Comparison of ENCODE assay signal across 34 cellular contexts in genomic region chr3:70476174-70476573, GRCh38.
"Had no signal": no experiment of that assay in that cellular context is flagged by ENCODE, and none has a peak within 500 bp of the region (broad histone marks: within the 10 kb centered on the region; RNA-seq: fewer than 3 reads in every experiment).

No MANE protein-coding gene starts in this region.

- H3K27me3 Mint-ChIP-seq: activated CD4-positive, alpha-beta memory T cell treated with anti-CD3 and anti-CD28 coated beads, Interleukin-2, amount 10 ng/mL, durations not matched to agents 7 days and 5 days; activated CD4-positive, alpha-beta T cell treated with anti-CD3 and anti-CD28 coated beads for 36 hours; activated CD4-positive, alpha-beta T cell treated with anti-CD3 and anti-CD28 coated beads, Interleukin-2, amount 10 ng/mL, durations not matched to agents 7 days and 5 days; activated CD8-positive, alpha-beta memory T cell treated with anti-CD3 and anti-CD28 coated beads, Interleukin-2, amount 10 ng/mL, durations not matched to agents 7 days and 5 days had no signal

- DNase-seq: activated CD4-positive, alpha-beta memory T cell treated with anti-CD3 and anti-CD28 coated beads, Interleukin-2, amount 10 ng/mL, durations not matched to agents 7 days and 5 days; activated CD4-positive, alpha-beta T cell treated with anti-CD3 and anti-CD28 coated beads for 1 hour; activated CD4-positive, alpha-beta T cell treated with anti-CD3 and anti-CD28 coated beads for 36 hours; activated CD4-positive, alpha-beta T cell treated with anti-CD3 and anti-CD28 coated beads for 48 hours; activated CD4-positive, alpha-beta T cell treated with anti-CD3 and anti-CD28 coated beads, Interleukin-2, amount 10 ng/mL, durations not matched to agents 7 days and 5 days; activated CD4-positive, alpha-beta T cell treated with anti-CD3 and anti-CD28 coated beads, Interleukin-2, amount 50 U/mL, for 48 hours; activated CD4-positive, CD25-positive, alpha-beta regulatory T cell; activated CD8-positive, alpha-beta memory T cell treated with anti-CD3 and anti-CD28 coated beads for 24 hours; activated CD8-positive, alpha-beta memory T cell treated with anti-CD3 and anti-CD28 coated beads, Interleukin-2, amount 10 ng/mL, durations not matched to agents 7 days and 5 days; activated CD8-positive, alpha-beta memory T cell treated with anti-CD3 and anti-CD28 coated beads, Interleukin-2, amount 50 U/mL, for 48 hours; activated CD8-positive, alpha-beta T cell treated with anti-CD3 and anti-CD28 coated beads, Interleukin-2, amount 10 ng/mL, durations not matched to agents 7 days and 5 days; activated effector memory CD4-positive, alpha-beta T cell treated with Interleukin-2 at 50 U/mL for 16 hours; activated gamma-delta T cell treated with Interleukin-2 at 50 U/mL for 16 hours; activated naive CD4-positive, alpha-beta T cell; activated naive CD4-positive, alpha-beta T cell treated with anti-CD3 and anti-CD28 coated beads for 36 hours; activated naive CD4-positive, alpha-beta T cell treated with anti-CD3 and anti-CD28 coated beads, Interleukin-2, amount 50 U/mL, for 16 hours; activated naive CD8-positive, alpha-beta T cell treated with anti-CD3 and anti-CD28 coated beads for 36 hours; activated T-cell treated with anti-CD3 and anti-CD28 coated beads, Interleukin-2, amount 50 U/mL, for 24 hours; activated T-cell treated with anti-CD3 and anti-CD28 coated beads, Interleukin-2, amount 50 U/mL, for 48 hours; adrenal gland; amniotic stem cell; aorta; body of pancreas; brain microvascular endothelial cell; central memory CD4-positive, alpha-beta T cell; T-helper 2 cell; T-helper 9 cell had no signal

- ATAC-seq: activated CD4-positive, alpha-beta T cell treated with anti-CD3 and anti-CD28 coated beads for 36 hours; activated CD4-positive, CD25-positive, alpha-beta regulatory T cell treated with anti-CD3 and anti-CD28 coated beads, Interleukin-2, amount 50 U/mL, for 24 hours; activated CD8-positive, alpha-beta memory T cell treated with anti-CD3 and anti-CD28 coated beads, Interleukin-2, amount 10 ng/mL, durations not matched to agents 7 days and 5 days; activated CD8-positive, alpha-beta T cell treated with anti-CD3 and anti-CD28 coated beads, Interleukin-2, amount 10 ng/mL, durations not matched to agents 7 days and 5 days; activated naive CD4-positive, alpha-beta T cell treated with anti-CD3 and anti-CD28 coated beads, Interleukin-2, amount 50 U/mL, for 72 hours; body of pancreas had no signal

- H3K4me1 Mint-ChIP-seq: activated CD4-positive, alpha-beta memory T cell treated with anti-CD3 and anti-CD28 coated beads, Interleukin-2, amount 10 ng/mL, durations not matched to agents 7 days and 5 days; activated CD4-positive, alpha-beta T cell treated with anti-CD3 and anti-CD28 coated beads for 36 hours; activated CD4-positive, alpha-beta T cell treated with anti-CD3 and anti-CD28 coated beads, Interleukin-2, amount 10 ng/mL, durations not matched to agents 7 days and 5 days; activated CD8-positive, alpha-beta memory T cell treated with anti-CD3 and anti-CD28 coated beads, Interleukin-2, amount 10 ng/mL, durations not matched to agents 7 days and 5 days; activated naive CD8-positive, alpha-beta T cell treated with anti-CD3 and anti-CD28 coated beads for 36 hours had no signal

- H3K27ac ChIP-seq: adrenal gland, body of pancreas, brain microvascular endothelial cell, breast epithelium, VCaP had no signal

- H3K4me3 Mint-ChIP-seq: activated CD4-positive, alpha-beta memory T cell treated with anti-CD3 and anti-CD28 coated beads, Interleukin-2, amount 10 ng/mL, durations not matched to agents 7 days and 5 days; activated CD4-positive, alpha-beta T cell treated with anti-CD3 and anti-CD28 coated beads for 36 hours; activated CD4-positive, alpha-beta T cell treated with anti-CD3 and anti-CD28 coated beads, Interleukin-2, amount 10 ng/mL, durations not matched to agents 7 days and 5 days; activated CD8-positive, alpha-beta memory T cell treated with anti-CD3 and anti-CD28 coated beads, Interleukin-2, amount 10 ng/mL, durations not matched to agents 7 days and 5 days; activated CD8-positive, alpha-beta T cell treated with anti-CD3 and anti-CD28 coated beads, Interleukin-2, amount 10 ng/mL, durations not matched to agents 7 days and 5 days; activated naive CD4-positive, alpha-beta T cell treated with anti-CD3 and anti-CD28 coated beads for 36 hours; activated naive CD8-positive, alpha-beta T cell treated with anti-CD3 and anti-CD28 coated beads for 36 hours; activated T-cell treated with anti-CD3 and anti-CD28 coated beads, Interleukin-2, amount 50 U/mL, for 24 hours; T-helper 1 cell treated with Interleukin-12 subunit alpha and Interleukin-12 subunit beta and Interleukin-4 antibody, amounts not matched to agents 30 μg/mL and 1 μg/mL, for 36 hours; T-helper 2 cell treated with Interferon-gamma antibody and Interleukin-4, amounts not matched to agents 5 μg/mL and 100 μg/mL, for 36 hours had no signal

- H3K36me3 ChIP-seq: adrenal gland, brain microvascular endothelial cell, breast epithelium had no signal

- H3K27me3 ChIP-seq: adrenal gland, body of pancreas, brain microvascular endothelial cell, breast epithelium had no signal

- H3K9me3 ChIP-seq: adrenal gland, body of pancreas, breast epithelium had no signal

- H3K36me3 Mint-ChIP-seq: activated CD8-positive, alpha-beta memory T cell treated with anti-CD3 and anti-CD28 coated beads, Interleukin-2, amount 10 ng/mL, durations not matched to agents 7 days and 5 days; activated naive CD8-positive, alpha-beta T cell treated with anti-CD3 and anti-CD28 coated beads for 36 hours had no signal

- H3K27ac Mint-ChIP-seq: activated CD4-positive, alpha-beta memory T cell treated with anti-CD3 and anti-CD28 coated beads, Interleukin-2, amount 10 ng/mL, durations not matched to agents 7 days and 5 days; activated CD4-positive, alpha-beta T cell treated with anti-CD3 and anti-CD28 coated beads for 36 hours; activated CD4-positive, alpha-beta T cell treated with anti-CD3 and anti-CD28 coated beads, Interleukin-2, amount 10 ng/mL, durations not matched to agents 7 days and 5 days; activated CD8-positive, alpha-beta memory T cell treated with anti-CD3 and anti-CD28 coated beads, Interleukin-2, amount 10 ng/mL, durations not matched to agents 7 days and 5 days; activated CD8-positive, alpha-beta T cell treated with anti-CD3 and anti-CD28 coated beads, Interleukin-2, amount 10 ng/mL, durations not matched to agents 7 days and 5 days; activated naive CD4-positive, alpha-beta T cell treated with anti-CD3 and anti-CD28 coated beads for 36 hours; activated naive CD4-positive, alpha-beta T cell treated with anti-CD3 and anti-CD28 coated beads, Interleukin-2, amount 50 U/mL, for 72 hours; activated naive CD8-positive, alpha-beta T cell treated with anti-CD3 and anti-CD28 coated beads for 36 hours; activated T-cell treated with anti-CD3 and anti-CD28 coated beads, Interleukin-2, amount 50 U/mL, for 24 hours; activated T-helper 2 cell treated with anti-CD3 and anti-CD28 coated beads, Interferon-gamma antibody, Interleukin-2, Interleukin-4, amounts not matched to agents 10 μg/mL and 5 μg/mL and 100 μg/mL, durations not matched to agents 14 hours and 24 hours and 36 hours; T-helper 1 cell treated with Interleukin-12 subunit alpha and Interleukin-12 subunit beta and Interleukin-4 antibody, amounts not matched to agents 30 μg/mL and 1 μg/mL, for 36 hours; T-helper 2 cell treated with Interferon-gamma antibody and Interleukin-4, amounts not matched to agents 5 μg/mL and 100 μg/mL, for 36 hours had no signal

- H3K4me1 ChIP-seq: adrenal gland, body of pancreas, breast epithelium had no signal

- H3K9me3 Mint-ChIP-seq: activated CD4-positive, alpha-beta memory T cell treated with anti-CD3 and anti-CD28 coated beads, Interleukin-2, amount 10 ng/mL, durations not matched to agents 7 days and 5 days; activated CD4-positive, alpha-beta T cell treated with anti-CD3 and anti-CD28 coated beads, Interleukin-2, amount 10 ng/mL, durations not matched to agents 7 days and 5 days; activated T-helper 2 cell treated with anti-CD3 and anti-CD28 coated beads, Interferon-gamma antibody, Interleukin-2, Interleukin-4, amounts not matched to agents 10 μg/mL and 5 μg/mL and 100 μg/mL, durations not matched to agents 14 hours and 24 hours and 36 hours; T-helper 1 cell treated with Interleukin-12 subunit alpha and Interleukin-12 subunit beta and Interleukin-4 antibody, amounts not matched to agents 30 μg/mL and 1 μg/mL, for 36 hours; T-helper 2 cell treated with Interferon-gamma antibody and Interleukin-4, amounts not matched to agents 5 μg/mL and 100 μg/mL, for 36 hours had no signal

- H3K4me3 ChIP-seq: adrenal gland, body of pancreas, breast epithelium had no signal
